Comparison of ENCODE assay signal across 26 cellular contexts in genomic region chr13:97492684-97493371, GRCh38.
"Had no signal": no experiment of that assay in that cellular context is flagged by ENCODE, and none has a peak within 500 bp of the region (broad histone marks: within the 10 kb centered on the region; RNA-seq: fewer than 3 reads in every experiment).

No MANE protein-coding gene starts in this region.

- H3K9me3 ChIP-seq: colonic mucosa, gastrocnemius medialis, neutrophil, pancreas, thoracic aorta had no signal

- H3K4me1 Mint-ChIP-seq: memory B cell; neural crest cell; stimulated activated naive B cell treated with anti-CD40 and anti-IgM and Interleukin-4, amounts not matched to agents 10 μg/mL and 1 μg/mL and 100 μg/mL, for 72 hours had no signal

- H3K27me3 ChIP-seq: colonic mucosa, gastrocnemius medialis, neutrophil, pancreas, right lobe of liver, tibial nerve, upper lobe of left lung had no signal

- H3K4me3 Mint-ChIP-seq: dendritic cell treated with granulocyte-macrophage colony-stimulating factor and Interleukin-4, amounts not matched to agents 40 ng/mL and 50 ng/mL, for 4 days; endodermal cell; memory B cell; natural killer cell treated with Interleukin-12 subunit alpha and Interleukin-12 subunit beta and Interleukin-15 and Interleukin-18, amount 100 ng/mL, for 72 hours; neural crest cell; stimulated activated naive B cell treated with anti-CD40 and anti-IgM and Interleukin-4, amounts not matched to agents 10 μg/mL and 1 μg/mL and 100 μg/mL, for 72 hours; stimulated activated naive CD8-positive, alpha-beta T cell treated with anti-CD3 and anti-CD28 coated beads, Interleukin-15, Interleukin-2, amounts not matched to agents 100 ng/mL and 50 ng/mL, for 24 hours had no signal

- H3K27me3 Mint-ChIP-seq: memory B cell had no signal

- DNase-seq: colonic mucosa; effector CD8-positive, alpha-beta T cell; endodermal cell; erythroblast; foreskin fibroblast; gastrocnemius medialis; head of caudate nucleus; left ventricle myocardium superior; lower lobe of right lung; pancreas; right lobe of liver; small intestine; stimulated activated CD4-positive, alpha-beta T cell treated with anti-CD3 and anti-CD28 coated beads, Interleukin-15, amount 100 ng/mL, for 24 hours; stimulated activated CD4-positive, alpha-beta T cell treated with anti-CD3 and anti-CD28 coated beads, Interleukin-2, amount 100 ng/mL, for 48 hours; stimulated activated naive B cell treated with anti-CD40 and anti-IgM and Interleukin-4, amounts not matched to agents 10 μg/mL and 1 μg/mL and 100 μg/mL, for 72 hours; upper lobe of left lung had no signal

- FAIRE-seq: keratinocyte, pancreas, small intestine, urothelium cell line had no signal

- ATAC-seq: gastrocnemius medialis; left ventricle myocardium superior; lower lobe of right lung; natural killer cell treated with Interleukin-12 subunit alpha and Interleukin-12 subunit beta and Interleukin-15 and Interleukin-18, amount 100 ng/mL, for 72 hours; pancreas; stimulated activated naive B cell treated with anti-CD40 and anti-IgM and Interleukin-4, amounts not matched to agents 10 μg/mL and 1 μg/mL and 100 μg/mL, for 72 hours had no signal

- H3K4me3 ChIP-seq: colonic mucosa, gastrocnemius medialis, lower lobe of right lung, pancreas, right lobe of liver, thoracic aorta, tibial nerve, upper lobe of left lung had no signal

- H3K4me1 ChIP-seq: colonic mucosa, gastrocnemius medialis, lower lobe of right lung, pancreas, right lobe of liver, tibial nerve, upper lobe of left lung had no signal

- H3K27ac Mint-ChIP-seq: dendritic cell treated with granulocyte-macrophage colony-stimulating factor and Interleukin-4, amounts not matched to agents 40 ng/mL and 50 ng/mL, for 4 days; endodermal cell; memory B cell; natural killer cell treated with Interleukin-12 subunit alpha and Interleukin-12 subunit beta and Interleukin-15 and Interleukin-18, amount 100 ng/mL, for 72 hours; stimulated activated naive B cell treated with anti-CD40 and anti-IgM and Interleukin-4, amounts not matched to agents 10 μg/mL and 1 μg/mL and 100 μg/mL, for 72 hours; stimulated activated naive CD8-positive, alpha-beta T cell treated with anti-CD3 and anti-CD28 coated beads, Interleukin-15, Interleukin-2, amounts not matched to agents 100 ng/mL and 50 ng/mL, for 24 hours had no signal

- H3K27ac ChIP-seq: colonic mucosa, gastrocnemius medialis, lower lobe of right lung, neutrophil, pancreas, right lobe of liver, thoracic aorta, tibial nerve, upper lobe of left lung had no signal

- H3K36me3 ChIP-seq: colonic mucosa, gastrocnemius medialis, lower lobe of right lung, neutrophil, pancreas, right lobe of liver, thoracic aorta, tibial nerve, upper lobe of left lung had no signal
